Comparison of ENCODE assay signal across 1 cellular context in the genomic region with DNA sequence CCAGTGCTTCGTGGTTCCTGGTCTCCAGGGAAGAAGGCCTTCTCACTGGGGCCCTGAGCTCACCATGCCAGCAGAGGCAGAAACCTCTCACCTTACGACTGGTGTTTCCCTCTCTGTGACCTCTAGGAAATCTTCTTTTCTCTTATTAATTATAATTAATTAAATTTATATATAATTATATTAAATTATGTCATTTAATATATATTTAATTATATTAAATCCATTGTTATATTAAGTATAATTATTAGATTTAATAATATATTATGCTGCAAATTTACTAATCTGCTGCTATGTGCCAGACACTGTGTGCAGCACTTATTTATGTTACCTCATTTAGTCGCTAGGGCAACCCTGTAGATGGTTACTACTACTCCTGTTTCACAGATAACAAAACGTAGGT.
TF ChIP-seq lines count a peak whose summit lies in the region.

No MANE protein-coding gene starts in this region.

TF ChIP-seq in H1, 55 proteins besides CTCF, POLR2A, EP300 and RAD21 (continued from another document):
- TF ChIP-seq, protein P1, sequence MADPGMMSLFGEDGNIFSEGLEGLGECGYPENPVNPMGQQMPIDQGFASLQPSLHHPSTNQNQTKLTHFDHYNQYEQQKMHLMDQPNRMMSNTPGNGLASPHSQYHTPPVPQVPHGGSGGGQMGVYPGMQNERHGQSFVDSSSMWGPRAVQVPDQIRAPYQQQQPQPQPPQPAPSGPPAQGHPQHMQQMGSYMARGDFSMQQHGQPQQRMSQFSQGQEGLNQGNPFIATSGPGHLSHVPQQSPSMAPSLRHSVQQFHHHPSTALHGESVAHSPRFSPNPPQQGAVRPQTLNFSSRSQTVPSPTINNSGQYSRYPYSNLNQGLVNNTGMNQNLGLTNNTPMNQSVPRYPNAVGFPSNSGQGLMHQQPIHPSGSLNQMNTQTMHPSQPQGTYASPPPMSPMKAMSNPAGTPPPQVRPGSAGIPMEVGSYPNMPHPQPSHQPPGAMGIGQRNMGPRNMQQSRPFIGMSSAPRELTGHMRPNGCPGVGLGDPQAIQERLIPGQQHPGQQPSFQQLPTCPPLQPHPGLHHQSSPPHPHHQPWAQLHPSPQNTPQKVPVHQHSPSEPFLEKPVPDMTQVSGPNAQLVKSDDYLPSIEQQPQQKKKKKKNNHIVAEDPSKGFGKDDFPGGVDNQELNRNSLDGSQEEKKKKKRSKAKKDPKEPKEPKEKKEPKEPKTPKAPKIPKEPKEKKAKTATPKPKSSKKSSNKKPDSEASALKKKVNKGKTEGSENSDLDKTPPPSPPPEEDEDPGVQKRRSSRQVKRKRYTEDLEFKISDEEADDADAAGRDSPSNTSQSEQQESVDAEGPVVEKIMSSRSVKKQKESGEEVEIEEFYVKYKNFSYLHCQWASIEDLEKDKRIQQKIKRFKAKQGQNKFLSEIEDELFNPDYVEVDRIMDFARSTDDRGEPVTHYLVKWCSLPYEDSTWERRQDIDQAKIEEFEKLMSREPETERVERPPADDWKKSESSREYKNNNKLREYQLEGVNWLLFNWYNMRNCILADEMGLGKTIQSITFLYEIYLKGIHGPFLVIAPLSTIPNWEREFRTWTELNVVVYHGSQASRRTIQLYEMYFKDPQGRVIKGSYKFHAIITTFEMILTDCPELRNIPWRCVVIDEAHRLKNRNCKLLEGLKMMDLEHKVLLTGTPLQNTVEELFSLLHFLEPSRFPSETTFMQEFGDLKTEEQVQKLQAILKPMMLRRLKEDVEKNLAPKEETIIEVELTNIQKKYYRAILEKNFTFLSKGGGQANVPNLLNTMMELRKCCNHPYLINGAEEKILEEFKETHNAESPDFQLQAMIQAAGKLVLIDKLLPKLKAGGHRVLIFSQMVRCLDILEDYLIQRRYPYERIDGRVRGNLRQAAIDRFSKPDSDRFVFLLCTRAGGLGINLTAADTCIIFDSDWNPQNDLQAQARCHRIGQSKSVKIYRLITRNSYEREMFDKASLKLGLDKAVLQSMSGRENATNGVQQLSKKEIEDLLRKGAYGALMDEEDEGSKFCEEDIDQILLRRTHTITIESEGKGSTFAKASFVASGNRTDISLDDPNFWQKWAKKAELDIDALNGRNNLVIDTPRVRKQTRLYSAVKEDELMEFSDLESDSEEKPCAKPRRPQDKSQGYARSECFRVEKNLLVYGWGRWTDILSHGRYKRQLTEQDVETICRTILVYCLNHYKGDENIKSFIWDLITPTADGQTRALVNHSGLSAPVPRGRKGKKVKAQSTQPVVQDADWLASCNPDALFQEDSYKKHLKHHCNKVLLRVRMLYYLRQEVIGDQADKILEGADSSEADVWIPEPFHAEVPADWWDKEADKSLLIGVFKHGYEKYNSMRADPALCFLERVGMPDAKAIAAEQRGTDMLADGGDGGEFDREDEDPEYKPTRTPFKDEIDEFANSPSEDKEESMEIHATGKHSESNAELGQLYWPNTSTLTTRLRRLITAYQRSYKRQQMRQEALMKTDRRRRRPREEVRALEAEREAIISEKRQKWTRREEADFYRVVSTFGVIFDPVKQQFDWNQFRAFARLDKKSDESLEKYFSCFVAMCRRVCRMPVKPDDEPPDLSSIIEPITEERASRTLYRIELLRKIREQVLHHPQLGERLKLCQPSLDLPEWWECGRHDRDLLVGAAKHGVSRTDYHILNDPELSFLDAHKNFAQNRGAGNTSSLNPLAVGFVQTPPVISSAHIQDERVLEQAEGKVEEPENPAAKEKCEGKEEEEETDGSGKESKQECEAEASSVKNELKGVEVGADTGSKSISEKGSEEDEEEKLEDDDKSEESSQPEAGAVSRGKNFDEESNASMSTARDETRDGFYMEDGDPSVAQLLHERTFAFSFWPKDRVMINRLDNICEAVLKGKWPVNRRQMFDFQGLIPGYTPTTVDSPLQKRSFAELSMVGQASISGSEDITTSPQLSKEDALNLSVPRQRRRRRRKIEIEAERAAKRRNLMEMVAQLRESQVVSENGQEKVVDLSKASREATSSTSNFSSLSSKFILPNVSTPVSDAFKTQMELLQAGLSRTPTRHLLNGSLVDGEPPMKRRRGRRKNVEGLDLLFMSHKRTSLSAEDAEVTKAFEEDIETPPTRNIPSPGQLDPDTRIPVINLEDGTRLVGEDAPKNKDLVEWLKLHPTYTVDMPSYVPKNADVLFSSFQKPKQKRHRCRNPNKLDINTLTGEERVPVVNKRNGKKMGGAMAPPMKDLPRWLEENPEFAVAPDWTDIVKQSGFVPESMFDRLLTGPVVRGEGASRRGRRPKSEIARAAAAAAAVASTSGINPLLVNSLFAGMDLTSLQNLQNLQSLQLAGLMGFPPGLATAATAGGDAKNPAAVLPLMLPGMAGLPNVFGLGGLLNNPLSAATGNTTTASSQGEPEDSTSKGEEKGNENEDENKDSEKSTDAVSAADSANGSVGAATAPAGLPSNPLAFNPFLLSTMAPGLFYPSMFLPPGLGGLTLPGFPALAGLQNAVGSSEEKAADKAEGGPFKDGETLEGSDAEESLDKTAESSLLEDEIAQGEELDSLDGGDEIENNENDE (IDR thresholded peaks at IDR 0.05; ENCODE audit: insufficient replicate concordance, low read length) = no peak
- TF ChIP-seq, protein P2, sequence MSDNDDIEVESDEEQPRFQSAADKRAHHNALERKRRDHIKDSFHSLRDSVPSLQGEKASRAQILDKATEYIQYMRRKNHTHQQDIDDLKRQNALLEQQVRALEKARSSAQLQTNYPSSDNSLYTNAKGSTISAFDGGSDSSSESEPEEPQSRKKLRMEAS (IDR thresholded peaks at IDR 0.05) = no peak
- no peak for TF ChIP-seq GABPA (IDR thresholded peaks at IDR 0.05; ENCODE audit: borderline replicate concordance, insufficient read depth, low read length)
- no peak for TF ChIP-seq NRF1 (IDR thresholded peaks at IDR 0.05; ENCODE audit: low read depth, low read length)
- TF ChIP-seq MAFK (IDR thresholded peaks at IDR 0.05; ENCODE audit: low read depth, low read length) = no peak
- TF ChIP-seq KDM5A (IDR thresholded peaks at IDR 0.05; ENCODE audit: low read length) = no peak
TF ChIP-seq in H1: peak in this region for 0.
